ENCODE assay signal across 9 cellular contexts in genomic region chr6:158631678-158632537, GRCh38. TPM values are rescaled to one million over a fixed set of nuclear protein-coding genes. Genes with fewer than 3 reads are reported as not detected.
DNase-seq lines count a peak whose midpoint lies in the region; ATAC-seq and TF ChIP-seq lines count a peak whose summit lies in the region.
"Had no signal": no experiment of that assay in that cellular context is flagged by ENCODE, and none has a peak within 500 bp of the region (broad histone marks: within the 10 kb centered on the region; RNA-seq: fewer than 3 reads in every experiment).

No MANE protein-coding gene starts in this region.

- H2AFZ ChIP-seq in mammary epithelial cell (ENCODE audit: low read depth, low read length), result no peak overlapping the region

- dilution Hi-C loops in mammary epithelial cell (cut with HindIII; ENCODE audit: low sequenced_read_pairs), result no loop called here

- no peaks in the 10 kb centered on the region for H3K27me3 ChIP-seq in mammary epithelial cell (ENCODE audit: insufficient read depth, low read length)
- H3K27me3 ChIP-seq in liver (ENCODE audit: control insufficient read depth in 4 of 4, insufficient read depth in 4 of 4, low read length in 3 of 4), result no peaks in the 10 kb centered on the region
- no peaks in the 10 kb centered on the region for H3K27me3 ChIP-seq in tibial nerve

- peaks cover 98% of the 10 kb centered on the region for H3K36me3 Mint-ChIP-seq in activated T-cell treated with anti-CD3 and anti-CD28 coated beads, Interleukin-2, amount 50 U/mL, for 24 hours (ENCODE audit: low read depth)

- no peak for ATAC-seq in GM18517 (IDR thresholded peaks at IDR 0.05; ENCODE audit: unreplicated experiment)

- H3K27ac Mint-ChIP-seq in activated T-cell treated with anti-CD3 and anti-CD28 coated beads, Interleukin-2, amount 50 U/mL, for 24 hours, result peak overlapping the region; percentile 84

- H3K4me1 Mint-ChIP-seq in activated T-cell treated with anti-CD3 and anti-CD28 coated beads, Interleukin-2, amount 50 U/mL, for 24 hours (ENCODE audit: low read depth), result peaks cover 75% of the 10 kb centered on the region

- H3K4me3 ChIP-seq in mammary epithelial cell (replicated peaks in 1 of 3; ENCODE audit: insufficient read depth in 1 of 3, low read depth in 2 of 3, low read length in 3 of 3), result no peak overlapping the region
- H3K4me3 ChIP-seq in liver (ENCODE audit: low read depth in 1 of 3, low read length in 3 of 3), result no peak overlapping the region
- H3K4me3 ChIP-seq in tibial nerve, result peak overlapping the region in 1 of 4 donors; percentile 9

- TF ChIP-seq RAD21 in liver (IDR thresholded peaks at IDR 0.05), result peak in 1 of 2 donors; percentile 43

- H3K27ac ChIP-seq in mammary epithelial cell (ENCODE audit: insufficient read depth, low read depth, low read length), result peak overlapping the region; percentile 45
- peak overlapping the region; percentile 44 to 72 for H3K27ac ChIP-seq in liver (ENCODE audit: low read depth in 1 of 2, low read length in 2 of 2)
- peak overlapping the region in 3 of 4 donors; percentile 38 to 71 (median 70) for H3K27ac ChIP-seq in tibial nerve

- no peaks in the 10 kb centered on the region for H3K9me3 Mint-ChIP-seq in activated T-cell treated with anti-CD3 and anti-CD28 coated beads, Interleukin-2, amount 50 U/mL, for 24 hours

- TF ChIP-seq CTCF in mammary epithelial cell (conservative IDR thresholded peaks at IDR 0.05 in 1 of 2, IDR thresholded peaks at IDR 0.05 in 1 of 2; ENCODE audit: extremely low read depth in 1 of 2, insufficient read depth in 1 of 2, low read depth in 1 of 2, low read length in 2 of 2) (no peak), liver (IDR thresholded peaks at IDR 0.05; ENCODE audit: low read depth, low read length, missing input control) (no peak), tibial nerve (IDR thresholded peaks at IDR 0.05) (no peak)

- peaks cover 21% of the 10 kb centered on the region for H3K4me1 ChIP-seq in mammary epithelial cell (ENCODE audit: insufficient read depth, low read length)
- H3K4me1 ChIP-seq in liver (ENCODE audit: control insufficient read depth in 4 of 4, insufficient read depth in 4 of 4, low read length in 3 of 4), result peaks cover 0 to 18% (median 5%) of the 10 kb centered on the region in 4 donors
- H3K4me1 ChIP-seq in tibial nerve, result peaks cover 0 to 18% (median 0%) of the 10 kb centered on the region in 4 donors

- TF ChIP-seq EP300 in tibial nerve (IDR thresholded peaks at IDR 0.05), result no peak

- peak; percentile 20 for DNase-seq in activated T-cell treated with anti-CD3 and anti-CD28 coated beads, Interleukin-2, amount 50 U/mL, for 24 hours
- no peak for DNase-seq in activated T-cell treated with anti-CD3 and anti-CD28 coated beads for 4 hours
- peak; percentile 51 for DNase-seq in mammary epithelial cell
- DNase-seq in tibial nerve (ENCODE audit: low spot score in 2 of 2), result peak in 1 of 2 donors; percentile 53
- DNase-seq in SKM-1 (lab: John Stamatoyannopoulos, UW; ENCODE audit: unreplicated experiment), result no peak
- DNase-seq in iPS-NIHi11 (ENCODE audit: low spot score), result no peak
- DNase-seq: DND-41 had no signal

- BruUV-seq in mammary epithelial cell (replicated peaks; lab: Mats Ljungman, UMichigan), result no TSS peak

- no peak overlapping the region for H3K4me3 Mint-ChIP-seq in activated T-cell treated with anti-CD3 and anti-CD28 coated beads, Interleukin-2, amount 50 U/mL, for 24 hours

- no peaks in the 10 kb centered on the region for H3K27me3 Mint-ChIP-seq in activated T-cell treated with anti-CD3 and anti-CD28 coated beads, Interleukin-2, amount 50 U/mL, for 24 hours

- CTCF ChIA-PET in mammary epithelial cell (lab: Charles Lee; ENCODE audit: low non-redundant PET), result no interaction called here

- H3K36me3 ChIP-seq in mammary epithelial cell (ENCODE audit: insufficient read depth, low read length) (peaks cover 20% of the 10 kb centered on the region), liver (ENCODE audit: control insufficient read depth in 4 of 4, insufficient read depth in 3 of 4, low read depth in 1 of 4, low read length in 3 of 4) (peaks cover 5 to 24% (median 14%) of the 10 kb centered on the region in 4 donors), tibial nerve (peaks cover 0 to 84% (median 20%) of the 10 kb centered on the region in 3 donors)

- peaks cover 21% of the 10 kb centered on the region for H3K79me2 ChIP-seq in mammary epithelial cell (ENCODE audit: insufficient read depth, low read length)

- in situ Hi-C loops in mammary epithelial cell (cut with MboI; ENCODE audit: low sequenced_read_pairs in 2 of 2), result no loop called here

- WGBS in mammary epithelial cell (ENCODE audit: low coverage, missing lambda C conversion rate), result 75% methylated on average over 19 of the region's 19 CpGs
- 44% methylated on average over 19 of the region's 19 CpGs for WGBS in liver
- WGBS in tibial nerve, 2 donors, result 42 to 47% methylated on average over 19 of the region's 19 CpGs

- H3K9me3 ChIP-seq in mammary epithelial cell (replicated peaks; ENCODE audit: insufficient read depth, low read length) (no peaks in the 10 kb centered on the region), liver (ENCODE audit: control insufficient read depth in 4 of 4, low read length in 3 of 4) (no peaks in the 10 kb centered on the region), tibial nerve (no peaks in the 10 kb centered on the region)

- H3K4me2 ChIP-seq in mammary epithelial cell (ENCODE audit: insufficient read depth, low read depth, low read length), result no peak overlapping the region

- intact Hi-C loops in mammary epithelial cell (cut with micrococcal nuclease), result no loop called here

- no peak for TF ChIP-seq POLR2A in tibial nerve (IDR thresholded peaks at IDR 0.05)

- H3K9ac ChIP-seq in mammary epithelial cell (ENCODE audit: insufficient read depth, low read length) (no peak overlapping the region), liver (ENCODE audit: low read depth in 1 of 2, low read length in 2 of 2) (peak overlapping the region in 1 of 2 donors; percentile 48)

- H4K20me1 ChIP-seq in mammary epithelial cell (ENCODE audit: insufficient read depth, low read length), result no peaks in the 10 kb centered on the region

TF ChIP-seq in liver, 16 proteins besides CTCF, POLR2A, EP300 and RAD21 (continues in another document):
- TF ChIP-seq FOXA1 (IDR thresholded peaks at IDR 0.05) (no peak), ZBTB33 (IDR thresholded peaks at IDR 0.05) (no peak), JUND (IDR thresholded peaks at IDR 0.05) (peak; percentile 23 to 35), TAF1 (conservative IDR thresholded peaks at IDR 0.05) (no peak), EGR1 (IDR thresholded peaks at IDR 0.05; ENCODE audit: low read depth in 2 of 2) (no peak), NR2F2 (IDR thresholded peaks at IDR 0.05) (peak; percentile 29), HNF4G (IDR thresholded peaks at IDR 0.05) (peak; percentile 17), GABPA (IDR thresholded peaks at IDR 0.05 in 1 of 2, conservative IDR thresholded peaks at IDR 0.05 in 1 of 2) (peak in 1 of 2 donors; percentile 36), SP1 (IDR thresholded peaks at IDR 0.05) (peak; percentile 72), REST (IDR thresholded peaks at IDR 0.05) (no peak), YY1 (IDR thresholded peaks at IDR 0.05) (peak; percentile 25), RXRA (IDR thresholded peaks at IDR 0.05) (peak; percentile 41 to 54)

RNA-seq across cellular contexts. Expression of gene DYNLT1, which starts 12.6 kb away (rescaled TPM):
- total RNA-seq in mammary epithelial cell (100 to 1,000 TPM in 1 of 2 donors, 10 to 100 TPM in 1; 51.8 to 129 TPM), liver (10 to 100 TPM; 17.7 to 21.9 TPM), tibial nerve (10 to 100 TPM; 36.6 to 80.0 (median 49.1) TPM)
- polyA plus RNA-seq in mammary epithelial cell (211 TPM), liver (10 to 100 TPM; 54.8 to 86.9 TPM)
- polyA minus RNA-seq in mammary epithelial cell, result 199 TPM

RNA-seq across cellular contexts. Expression of gene SYTL3, which starts 17.9 kb away (rescaled TPM):
- total RNA-seq in mammary epithelial cell (1 to 10 TPM; 1.5 to 1.7 TPM), liver (1 to 10 TPM in 1 of 2 donors, under 1 TPM in 1; 0.28 to 1.7 TPM), tibial nerve (1 to 10 TPM; 1.3 to 6.7 (median 3.6) TPM)
- polyA plus RNA-seq in mammary epithelial cell (0.87 TPM), liver (under 1 TPM; 0.40 to 0.62 TPM)
- 0.21 TPM for polyA minus RNA-seq in mammary epithelial cell

Comparison
In these comparisons a context has a peak if more than half of its experiments do, and no peak if none do; other contexts are left out.
1. DNase-seq: peak in activated T-cell treated with anti-CD3 and anti-CD28 coated beads, Interleukin-2, amount 50 U/mL, for 24 hours (single experiment) and mammary epithelial cell (single experiment); none in activated T-cell treated with anti-CD3 and anti-CD28 coated beads for 4 hours (single experiment), SKM-1 (single experiment) and iPS-NIHi11 (single experiment).
2. Peak in every context shown above with its lines, with median percentiles within 50 percentile points of each other: H3K27ac ChIP-seq.